Comparison of ENCODE assay signal across 2 cellular contexts in genomic region chr2:144475044-144475443, GRCh38.
TF ChIP-seq lines count a peak whose summit lies in the region.

No MANE protein-coding gene starts in this region.

TF ChIP-seq in GM12878, 131 proteins besides CTCF, POLR2A, EP300 and RAD21:
- TF ChIP-seq CHD2 (IDR thresholded peaks at IDR 0.05; ENCODE audit: borderline replicate concordance, low read depth, low read length) (no peak), PKNOX1 (IDR thresholded peaks at IDR 0.05) (peak; percentile 78), CEBPZ (IDR thresholded peaks at IDR 0.05; ENCODE audit: low read depth, low read length) (no peak)

TF ChIP-seq in SK-N-SH treated with all-trans-retinoic acid at 6 μM for 48 hours, 23 proteins besides CTCF, POLR2A, EP300 and RAD21:
- no peak for TF ChIP-seq TCF4 (CRISPR knock-in tag; IDR thresholded peaks at IDR 0.05; ENCODE audit: borderline replicate concordance)
- no peak for TF ChIP-seq POU6F1 (CRISPR knock-in tag; IDR thresholded peaks at IDR 0.05; ENCODE audit: borderline replicate concordance, low read depth)
- TF ChIP-seq ZNF565 (CRISPR knock-in tag; conservative IDR thresholded peaks at IDR 0.05; ENCODE audit: low read depth) = no peak
